In genomic region chr12:17642340-17642650, GRCh38 we compare ENCODE assay signal across 1 cellular context.
TF ChIP-seq lines count a peak whose summit lies in the region.

No MANE protein-coding gene starts in this region.

TF ChIP-seq in A549, 52 proteins besides CTCF, POLR2A, EP300 and RAD21 (continued from another document):
- no peak for TF ChIP-seq BCL3 (IDR thresholded peaks at IDR 0.05)
- no peak for TF ChIP-seq EHF (CRISPR knock-in tag; IDR thresholded peaks at IDR 0.05)
- TF ChIP-seq HES2 (IDR thresholded peaks at IDR 0.05): no peak
TF ChIP-seq in A549: peak in this region for 0.
